ENCODE assay signal across 24 cellular contexts in genomic region chr7:29500719-29501118, GRCh38.
DNase-seq lines count a peak whose midpoint lies in the region; ATAC-seq and TF ChIP-seq lines count a peak whose summit lies in the region.
"Had no signal": no experiment of that assay in that cellular context is flagged by ENCODE, and none has a peak within 500 bp of the region (broad histone marks: within the 10 kb centered on the region; RNA-seq: fewer than 3 reads in every experiment).

No MANE protein-coding gene starts in this region.

- DNase-seq in SK-N-SH (no peak), choroid plexus epithelial cell (ENCODE audit: low read depth) (peak; percentile 32), iris pigment epithelial cell (ENCODE audit: low read depth) (peak; percentile 38), HEK293T (ENCODE audit: extremely low spot score) (no peak)
- no peak for DNase-seq in stimulated activated CD4-positive, alpha-beta T cell treated with anti-CD3 and anti-CD28 coated beads, Interleukin-2, amount 100 ng/mL, for 24 hours
- DNase-seq: ACHN; BE2C; DMS153; HCEC 1CT; MG63; NCI-H1105 treated with DMSO at 0.1 percent for 48 hours; NCI-H146; NCI-H1930; NCI-H446; NCI-H524 treated with DMSO at 0.1 percent for 48 hours; NK-92 treated with Interleukin-12 subunit alpha and Interleukin-12 subunit beta, amount 100 ng/mL, for 24 hours; Right ventricle myocardium superior; RPMI8226 had no signal

- TF ChIP-seq CTCF in SK-N-SH (IDR thresholded peaks at IDR 0.05): no peak
- TF ChIP-seq CTCF in choroid plexus epithelial cell (conservative IDR thresholded peaks at IDR 0.05; ENCODE audit: low read depth, low read length): no peak

- no peaks in the 10 kb centered on the region for H3K9me3 ChIP-seq in SK-N-SH
- H3K9me3 ChIP-seq: BE2C, MG63, SJSA1 had no signal

- H3K4me3 ChIP-seq in SK-N-SH (ENCODE audit: low read depth in 2 of 2, low read length in 1 of 2) (no peak overlapping the region), choroid plexus epithelial cell (ENCODE audit: low read depth, low read length) (no peak overlapping the region)
- H3K4me3 ChIP-seq: K562, MG63, SJSA1 had no signal

- TF ChIP-seq EP300 in SK-N-SH (IDR thresholded peaks at IDR 0.05; ENCODE audit: borderline replicate concordance in 1 of 2, low read depth in 1 of 2, low read length in 1 of 2): no peak

- H2AFZ ChIP-seq in SK-N-SH (ENCODE audit: low read depth): no peak overlapping the region

- peak; percentile 28; the same call in 2 of the 3 replicates for ATAC-seq in SK-N-SH treated with all-trans-retinoic acid at 6 μM for 48 hours
- ATAC-seq in HG03457 (IDR thresholded peaks at IDR 0.05; ENCODE audit: unreplicated experiment): no peak
- ATAC-seq in GM19035 (IDR thresholded peaks at IDR 0.05; ENCODE audit: unreplicated experiment): no peak
- ATAC-seq: K562 had no signal

- WGBS in SK-N-SH (ENCODE audit: low lambda C conversion rate): 86% methylated on average over 3 of the region's 3 CpGs

- H3K36me3 ChIP-seq in SK-N-SH (replicated peaks in 1 of 2; ENCODE audit: control insufficient read depth in 1 of 2, insufficient read depth in 2 of 2, low read length in 1 of 2): no peaks in the 10 kb centered on the region
- H3K36me3 ChIP-seq: BE2C, MG63, SJSA1 had no signal

- H3K9ac ChIP-seq in SK-N-SH: no peak overlapping the region

- no peaks in the 10 kb centered on the region for H3K27me3 ChIP-seq in SK-N-SH (ENCODE audit: insufficient read depth)
- H3K27me3 ChIP-seq: BE2C, MG63, SJSA1 had no signal

- no peaks in the 10 kb centered on the region for H3K79me2 ChIP-seq in SK-N-SH (ENCODE audit: insufficient read depth)

- no peak overlapping the region for H3K27ac ChIP-seq in SK-N-SH (ENCODE audit: low read depth in 2 of 2, low read length in 1 of 2)
- H3K27ac ChIP-seq: 22Rv1, SJSA1 had no signal

- TF ChIP-seq RAD21 in SK-N-SH (IDR thresholded peaks at IDR 0.05; ENCODE audit: low read length): no peak

- no peaks in the 10 kb centered on the region for H4K20me1 ChIP-seq in SK-N-SH (ENCODE audit: insufficient read depth)

- CTCF ChIA-PET in SK-N-SH (lab: Yijun Ruan, JAX) (interaction anchor here (1.4 kb wide), 1 partner anchor 88 kb away, joined by 3 read pairs; no protein-coding TSS in a partner anchor), HEK293T (lab: Yijun Ruan, JAX) (no interaction called here)

- no peaks in the 10 kb centered on the region for H3K9me2 ChIP-seq in SK-N-SH

- POLR2A ChIA-PET in SK-N-SH (lab: Yijun Ruan, JAX): no interaction called here
- POLR2A ChIA-PET in HEK293T (lab: Yijun Ruan, JAX): no interaction called here

- no peak overlapping the region for H3K4me2 ChIP-seq in SK-N-SH

- peaks cover 4% of the 10 kb centered on the region for H3F3A ChIP-seq in SK-N-SH (replicated peaks; ENCODE audit: insufficient read depth)

- peaks cover 0 to 15% of the 10 kb centered on the region in 2 experiments; a peak in 2 of 4 replicates for H3K4me1 ChIP-seq in SK-N-SH (ENCODE audit: control insufficient read depth in 1 of 2, insufficient read depth in 2 of 2, low read depth in 1 of 2, low read length in 1 of 2)
- H3K4me1 ChIP-seq: BE2C, SJSA1 had no signal

TF ChIP-seq in SK-N-SH treated with all-trans-retinoic acid at 6 μM for 48 hours, 23 proteins besides CTCF, POLR2A, EP300 and RAD21 (continues in another document):
- TF ChIP-seq CSRNP3 (CRISPR knock-in tag; IDR thresholded peaks at IDR 0.05) (no peak), ZNF8 (CRISPR knock-in tag; IDR thresholded peaks at IDR 0.05) (no peak), ZNF70 (CRISPR knock-in tag; IDR thresholded peaks at IDR 0.05) (no peak), ESRRG (CRISPR knock-in tag; IDR thresholded peaks at IDR 0.05) (no peak), TCF4 (CRISPR knock-in tag; IDR thresholded peaks at IDR 0.05; ENCODE audit: borderline replicate concordance) (no peak), ARNTL (CRISPR knock-in tag; IDR thresholded peaks at IDR 0.05; ENCODE audit: borderline replicate concordance, low read depth) (no peak), GLIS3 (CRISPR knock-in tag; IDR thresholded peaks at IDR 0.05) (no peak), ISL1 (CRISPR knock-in tag; IDR thresholded peaks at IDR 0.05) (no peak), ZFP30 (CRISPR knock-in tag; IDR thresholded peaks at IDR 0.05) (no peak), ZC3H10 (CRISPR knock-in tag; IDR thresholded peaks at IDR 0.05) (no peak), SNAI2 (CRISPR knock-in tag; IDR thresholded peaks at IDR 0.05) (no peak), CSDC2 (CRISPR knock-in tag; IDR thresholded peaks at IDR 0.05) (no peak)

TF ChIP-seq in SK-N-SH, 30 proteins besides CTCF, POLR2A, EP300 and RAD21 (continues in another document):
- TF ChIP-seq RFX5 (IDR thresholded peaks at IDR 0.05; ENCODE audit: low read length): no peak
- TF ChIP-seq SMC3 (IDR thresholded peaks at IDR 0.05; ENCODE audit: low read depth, low read length): no peak
- TF ChIP-seq CHD2 (IDR thresholded peaks at IDR 0.05; ENCODE audit: low read length, partially characterized antibody): no peak
- TF ChIP-seq FOSL2 (IDR thresholded peaks at IDR 0.05; ENCODE audit: borderline replicate concordance, low read depth): no peak
- no peak for TF ChIP-seq TAF1 (IDR thresholded peaks at IDR 0.05; ENCODE audit: borderline replicate concordance, low read depth, low read length)
- TF ChIP-seq PBX3 (IDR thresholded peaks at IDR 0.05): no peak
- TF ChIP-seq RCOR1 (IDR thresholded peaks at IDR 0.05; ENCODE audit: low read length): no peak
- TF ChIP-seq TEAD4 (IDR thresholded peaks at IDR 0.05; ENCODE audit: borderline replicate concordance, insufficient read depth): no peak
- TF ChIP-seq USF2 (IDR thresholded peaks at IDR 0.05; ENCODE audit: borderline replicate concordance, low read depth, low read length): no peak
- no peak for TF ChIP-seq MAX (IDR thresholded peaks at IDR 0.05; ENCODE audit: low read depth)

TF ChIP-seq in HEK293T, 16 proteins besides CTCF, POLR2A, EP300 and RAD21:
- no peak for TF ChIP-seq CTBP1 (IDR thresholded peaks at IDR 0.05; ENCODE audit: borderline replicate concordance)
- TF ChIP-seq NFRKB (IDR thresholded peaks at IDR 0.05): no peak
- TF ChIP-seq SP1 (IDR thresholded peaks at IDR 0.05): no peak
- TF ChIP-seq FOXK2 (IDR thresholded peaks at IDR 0.05): no peak
- TF ChIP-seq PKNOX1 (IDR thresholded peaks at IDR 0.05): no peak
- TF ChIP-seq BHLHE40 (IDR thresholded peaks at IDR 0.05; ENCODE audit: borderline replicate concordance): no peak
- TF ChIP-seq FOXM1 (IDR thresholded peaks at IDR 0.05; ENCODE audit: borderline replicate concordance): no peak
- TF ChIP-seq ARNT (IDR thresholded peaks at IDR 0.05): no peak
- TF ChIP-seq L3MBTL2 (conservative IDR thresholded peaks at IDR 0.05): no peak
- no peak for TF ChIP-seq SUZ12 (IDR thresholded peaks at IDR 0.05)
- TF ChIP-seq FOXA1 (IDR thresholded peaks at IDR 0.05): no peak
- no peak for TF ChIP-seq ZNF384 (IDR thresholded peaks at IDR 0.05)

Comparison
In these comparisons a context has a peak if more than half of its experiments do, and no peak if none do; other contexts are left out.
1. DNase-seq: peak in choroid plexus epithelial cell (single experiment) and iris pigment epithelial cell (single experiment); none in SK-N-SH (single experiment), HEK293T (single experiment) and stimulated activated CD4-positive, alpha-beta T cell treated with anti-CD3 and anti-CD28 coated beads, Interleukin-2, amount 100 ng/mL, for 24 hours (0 of 2).